Comparison of ENCODE assay signal across 8 cellular contexts in the genomic region with DNA sequence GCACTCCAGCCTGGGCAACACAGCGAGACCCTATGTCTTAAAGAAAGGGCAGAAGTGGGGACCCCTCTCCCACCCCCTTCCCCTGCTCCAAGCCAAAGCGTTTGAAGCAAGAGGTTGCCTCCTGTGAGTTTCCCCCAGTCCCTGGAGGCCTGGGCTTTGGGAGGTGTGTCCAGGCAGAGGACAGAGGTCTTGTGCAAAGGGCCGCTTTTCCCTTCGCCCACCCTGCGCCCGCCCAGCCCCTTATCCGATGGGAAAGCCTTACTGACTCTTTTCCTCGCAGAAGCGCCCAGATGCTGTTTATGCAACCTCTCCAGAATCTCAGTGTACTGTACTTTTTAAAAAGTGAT. TPM values are rescaled to one million over a fixed set of nuclear protein-coding genes. Genes with fewer than 3 reads are reported as not detected.
DNase-seq lines count a peak whose midpoint lies in the region; ATAC-seq and TF ChIP-seq lines count a peak whose summit lies in the region.

No MANE protein-coding gene starts in this region.

- no peaks in the 10 kb centered on the region for H3K9me3 Mint-ChIP-seq in activated CD4-positive, alpha-beta T cell treated with anti-CD3 and anti-CD28 coated beads, Interleukin-2, amount 10 ng/mL, durations not matched to agents 24 days and 14 days

- peaks cover 6% of the 10 kb centered on the region for H3K27me3 Mint-ChIP-seq in activated CD4-positive, alpha-beta T cell treated with anti-CD3 and anti-CD28 coated beads, Interleukin-2, amount 10 ng/mL, durations not matched to agents 24 days and 14 days

- no peak for TF ChIP-seq CTCF in tibial artery (IDR thresholded peaks at IDR 0.05)

- no peak overlapping the region for H3K27ac Mint-ChIP-seq in activated CD4-positive, alpha-beta T cell treated with anti-CD3 and anti-CD28 coated beads, Interleukin-2, amount 10 ng/mL, durations not matched to agents 24 days and 14 days

- H3K4me1 Mint-ChIP-seq in activated CD4-positive, alpha-beta T cell treated with anti-CD3 and anti-CD28 coated beads, Interleukin-2, amount 10 ng/mL, durations not matched to agents 24 days and 14 days, result peaks cover 9% of the 10 kb centered on the region

- peak overlapping the region; percentile 67 for H3K4me3 ChIP-seq in adipocyte (ENCODE audit: low read length)
- peak overlapping the region; percentile 44 to 47 for H3K4me3 ChIP-seq in tibial artery

- H3K27me3 ChIP-seq in adipocyte (replicated peaks; ENCODE audit: control insufficient read depth, insufficient read depth, low read length) (no peaks in the 10 kb centered on the region), tibial artery (no peaks in the 10 kb centered on the region)

- H3K9me3 ChIP-seq in adipocyte (ENCODE audit: control insufficient read depth, low read length), result no peaks in the 10 kb centered on the region
- H3K9me3 ChIP-seq in tibial artery, result no peaks in the 10 kb centered on the region

- H3K4me3 Mint-ChIP-seq in activated CD4-positive, alpha-beta T cell treated with anti-CD3 and anti-CD28 coated beads, Interleukin-2, amount 10 ng/mL, durations not matched to agents 24 days and 14 days, result peak overlapping the region; percentile 76

- ATAC-seq in left lobe of liver, result peak; percentile 26

- no peaks in the 10 kb centered on the region for H3K36me3 ChIP-seq in adipocyte (ENCODE audit: control insufficient read depth, insufficient read depth, low read length, severe bottlenecking)
- H3K36me3 ChIP-seq in tibial artery, result no peaks in the 10 kb centered on the region

- peaks cover 9% of the 10 kb centered on the region for H3K4me1 ChIP-seq in adipocyte (ENCODE audit: control insufficient read depth, insufficient read depth, low read length)
- H3K4me1 ChIP-seq in tibial artery, result peaks cover 0 to 32% (median 18%) of the 10 kb centered on the region in 4 donors

- DNase-seq in activated CD4-positive, alpha-beta T cell treated with anti-CD3 and anti-CD28 coated beads, Interleukin-2, amount 10 ng/mL, durations not matched to agents 24 days and 14 days, result no peak
- DNase-seq in activated CD4-positive, alpha-beta T cell treated with anti-CD3 and anti-CD28 coated beads for 48 hours, result no peak
- DNase-seq in adipocyte (ENCODE audit: low read depth) (no peak), left lobe of liver (ENCODE audit: low spot score) (no peak), tibial artery (no peak), NCI-H1105 treated with DMSO at 0.1 percent for 48 hours (lab: John Stamatoyannopoulos, UW) (no peak), COLO829 (ENCODE audit: low spot score) (no peak)
- DNase-seq in activated CD4-positive, alpha-beta T cell treated with anti-CD3 and anti-CD28 coated beads for 4 hours, result no peak

- H3K36me3 Mint-ChIP-seq in activated CD4-positive, alpha-beta T cell treated with anti-CD3 and anti-CD28 coated beads, Interleukin-2, amount 10 ng/mL, durations not matched to agents 24 days and 14 days (ENCODE audit: low read depth), result no peaks in the 10 kb centered on the region

- intact Hi-C loops in activated CD4-positive, alpha-beta T cell treated with anti-CD3 and anti-CD28 coated beads, Interleukin-2, amount 10 ng/mL, durations not matched to agents 24 days and 14 days (cut with micrococcal nuclease), result no loop called here
- intact Hi-C loops in tibial artery (cut with DNase I; ENCODE audit: low total_unique reads), result no loop called here

- H3K27ac ChIP-seq in tibial artery, result peak overlapping the region; percentile 67 to 79

- peak overlapping the region; percentile 56 for H3K9ac ChIP-seq in adipocyte (ENCODE audit: low read length)

RNA-seq across cellular contexts. Expression of a gene that starts 50.6 kb away (rescaled TPM):
- 185 and 189 TPM in 2 replicates for total RNA-seq in activated CD4-positive, alpha-beta T cell treated with anti-CD3 and anti-CD28 coated beads, Interleukin-2, amount 10 ng/mL, durations not matched to agents 24 days and 14 days
- total RNA-seq in left lobe of liver, result 119 TPM
